ENCODE assay signal across 1 cellular context in the genomic region with DNA sequence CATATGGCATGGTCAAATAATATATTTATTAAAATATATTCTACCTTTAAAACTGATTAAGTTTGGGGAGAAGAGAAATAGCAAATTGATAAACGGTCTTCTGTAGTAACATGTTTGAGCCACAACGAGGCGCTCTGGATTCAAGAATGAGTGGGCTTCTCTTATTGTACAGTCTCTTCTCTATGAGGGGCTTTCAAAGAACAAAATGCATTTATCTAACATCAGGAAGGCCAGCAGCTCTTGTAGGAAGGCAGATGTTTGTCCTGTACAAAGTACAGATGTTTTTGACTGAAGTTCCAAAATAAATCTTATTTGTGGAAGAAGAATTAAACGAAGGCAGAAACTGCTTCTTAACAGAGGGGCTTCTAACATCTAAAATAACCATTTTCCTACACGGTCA.
TF ChIP-seq lines count a peak whose summit lies in the region.

No MANE protein-coding gene starts in this region.

TF ChIP-seq in GM23338, 12 proteins besides CTCF, POLR2A, EP300 and RAD21 (continued from another document):
- TF ChIP-seq, protein P1, sequence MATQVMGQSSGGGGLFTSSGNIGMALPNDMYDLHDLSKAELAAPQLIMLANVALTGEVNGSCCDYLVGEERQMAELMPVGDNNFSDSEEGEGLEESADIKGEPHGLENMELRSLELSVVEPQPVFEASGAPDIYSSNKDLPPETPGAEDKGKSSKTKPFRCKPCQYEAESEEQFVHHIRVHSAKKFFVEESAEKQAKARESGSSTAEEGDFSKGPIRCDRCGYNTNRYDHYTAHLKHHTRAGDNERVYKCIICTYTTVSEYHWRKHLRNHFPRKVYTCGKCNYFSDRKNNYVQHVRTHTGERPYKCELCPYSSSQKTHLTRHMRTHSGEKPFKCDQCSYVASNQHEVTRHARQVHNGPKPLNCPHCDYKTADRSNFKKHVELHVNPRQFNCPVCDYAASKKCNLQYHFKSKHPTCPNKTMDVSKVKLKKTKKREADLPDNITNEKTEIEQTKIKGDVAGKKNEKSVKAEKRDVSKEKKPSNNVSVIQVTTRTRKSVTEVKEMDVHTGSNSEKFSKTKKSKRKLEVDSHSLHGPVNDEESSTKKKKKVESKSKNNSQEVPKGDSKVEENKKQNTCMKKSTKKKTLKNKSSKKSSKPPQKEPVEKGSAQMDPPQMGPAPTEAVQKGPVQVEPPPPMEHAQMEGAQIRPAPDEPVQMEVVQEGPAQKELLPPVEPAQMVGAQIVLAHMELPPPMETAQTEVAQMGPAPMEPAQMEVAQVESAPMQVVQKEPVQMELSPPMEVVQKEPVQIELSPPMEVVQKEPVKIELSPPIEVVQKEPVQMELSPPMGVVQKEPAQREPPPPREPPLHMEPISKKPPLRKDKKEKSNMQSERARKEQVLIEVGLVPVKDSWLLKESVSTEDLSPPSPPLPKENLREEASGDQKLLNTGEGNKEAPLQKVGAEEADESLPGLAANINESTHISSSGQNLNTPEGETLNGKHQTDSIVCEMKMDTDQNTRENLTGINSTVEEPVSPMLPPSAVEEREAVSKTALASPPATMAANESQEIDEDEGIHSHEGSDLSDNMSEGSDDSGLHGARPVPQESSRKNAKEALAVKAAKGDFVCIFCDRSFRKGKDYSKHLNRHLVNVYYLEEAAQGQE (IDR thresholded peaks at IDR 0.05; ENCODE audit: unreplicated experiment): no peak
- TF ChIP-seq, protein P2, sequence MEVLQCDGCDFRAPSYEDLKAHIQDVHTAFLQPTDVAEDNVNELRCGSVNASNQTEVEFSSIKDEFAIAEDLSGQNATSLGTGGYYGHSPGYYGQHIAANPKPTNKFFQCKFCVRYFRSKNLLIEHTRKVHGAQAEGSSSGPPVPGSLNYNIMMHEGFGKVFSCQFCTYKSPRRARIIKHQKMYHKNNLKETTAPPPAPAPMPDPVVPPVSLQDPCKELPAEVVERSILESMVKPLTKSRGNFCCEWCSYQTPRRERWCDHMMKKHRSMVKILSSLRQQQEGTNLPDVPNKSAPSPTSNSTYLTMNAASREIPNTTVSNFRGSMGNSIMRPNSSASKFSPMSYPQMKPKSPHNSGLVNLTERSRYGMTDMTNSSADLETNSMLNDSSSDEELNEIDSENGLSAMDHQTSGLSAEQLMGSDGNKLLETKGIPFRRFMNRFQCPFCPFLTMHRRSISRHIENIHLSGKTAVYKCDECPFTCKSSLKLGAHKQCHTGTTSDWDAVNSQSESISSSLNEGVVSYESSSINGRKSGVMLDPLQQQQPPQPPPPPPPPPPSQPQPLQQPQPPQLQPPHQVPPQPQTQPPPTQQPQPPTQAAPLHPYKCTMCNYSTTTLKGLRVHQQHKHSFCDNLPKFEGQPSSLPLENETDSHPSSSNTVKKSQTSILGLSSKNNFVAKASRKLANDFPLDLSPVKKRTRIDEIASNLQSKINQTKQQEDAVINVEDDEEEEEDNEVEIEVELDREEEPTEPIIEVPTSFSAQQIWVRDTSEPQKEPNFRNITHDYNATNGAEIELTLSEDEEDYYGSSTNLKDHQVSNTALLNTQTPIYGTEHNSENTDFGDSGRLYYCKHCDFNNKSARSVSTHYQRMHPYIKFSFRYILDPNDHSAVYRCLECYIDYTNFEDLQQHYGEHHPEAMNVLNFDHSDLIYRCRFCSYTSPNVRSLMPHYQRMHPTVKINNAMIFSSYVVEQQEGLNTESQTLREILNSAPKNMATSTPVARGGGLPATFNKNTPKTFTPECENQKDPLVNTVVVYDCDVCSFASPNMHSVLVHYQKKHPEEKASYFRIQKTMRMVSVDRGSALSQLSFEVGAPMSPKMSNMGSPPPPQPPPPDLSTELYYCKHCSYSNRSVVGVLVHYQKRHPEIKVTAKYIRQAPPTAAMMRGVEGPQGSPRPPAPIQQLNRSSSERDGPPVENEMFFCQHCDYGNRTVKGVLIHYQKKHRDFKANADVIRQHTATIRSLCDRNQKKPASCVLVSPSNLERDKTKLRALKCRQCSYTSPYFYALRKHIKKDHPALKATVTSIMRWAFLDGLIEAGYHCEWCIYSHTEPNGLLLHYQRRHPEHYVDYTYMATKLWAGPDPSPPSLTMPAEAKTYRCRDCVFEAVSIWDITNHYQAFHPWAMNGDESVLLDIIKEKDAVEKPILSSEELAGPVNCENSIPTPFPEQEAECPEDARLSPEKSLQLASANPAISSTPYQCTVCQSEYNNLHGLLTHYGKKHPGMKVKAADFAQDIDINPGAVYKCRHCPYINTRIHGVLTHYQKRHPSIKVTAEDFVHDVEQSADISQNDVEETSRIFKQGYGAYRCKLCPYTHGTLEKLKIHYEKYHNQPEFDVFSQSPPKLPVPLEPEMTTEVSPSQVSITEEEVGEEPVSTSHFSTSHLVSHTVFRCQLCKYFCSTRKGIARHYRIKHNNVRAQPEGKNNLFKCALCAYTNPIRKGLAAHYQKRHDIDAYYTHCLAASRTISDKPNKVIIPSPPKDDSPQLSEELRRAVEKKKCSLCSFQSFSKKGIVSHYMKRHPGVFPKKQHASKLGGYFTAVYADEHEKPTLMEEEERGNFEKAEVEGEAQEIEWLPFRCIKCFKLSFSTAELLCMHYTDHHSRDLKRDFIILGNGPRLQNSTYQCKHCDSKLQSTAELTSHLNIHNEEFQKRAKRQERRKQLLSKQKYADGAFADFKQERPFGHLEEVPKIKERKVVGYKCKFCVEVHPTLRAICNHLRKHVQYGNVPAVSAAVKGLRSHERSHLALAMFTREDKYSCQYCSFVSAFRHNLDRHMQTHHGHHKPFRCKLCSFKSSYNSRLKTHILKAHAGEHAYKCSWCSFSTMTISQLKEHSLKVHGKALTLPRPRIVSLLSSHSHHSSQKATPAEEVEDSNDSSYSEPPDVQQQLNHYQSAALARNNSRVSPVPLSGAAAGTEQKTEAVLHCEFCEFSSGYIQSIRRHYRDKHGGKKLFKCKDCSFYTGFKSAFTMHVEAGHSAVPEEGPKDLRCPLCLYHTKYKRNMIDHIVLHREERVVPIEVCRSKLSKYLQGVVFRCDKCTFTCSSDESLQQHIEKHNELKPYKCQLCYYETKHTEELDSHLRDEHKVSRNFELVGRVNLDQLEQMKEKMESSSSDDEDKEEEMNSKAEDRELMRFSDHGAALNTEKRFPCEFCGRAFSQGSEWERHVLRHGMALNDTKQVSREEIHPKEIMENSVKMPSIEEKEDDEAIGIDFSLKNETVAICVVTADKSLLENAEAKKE (CRISPR knock-in tag; IDR thresholded peaks at IDR 0.05): no peak
- no peak for TF ChIP-seq EZH2 (IDR thresholded peaks at IDR 0.05; ENCODE audit: low read depth, unreplicated experiment)
- TF ChIP-seq ZNF331 (CRISPR knock-in tag; IDR thresholded peaks at IDR 0.05; ENCODE audit: low read depth): no peak
- TF ChIP-seq EZH2phosphoT487 (IDR thresholded peaks at IDR 0.05; ENCODE audit: unreplicated experiment): no peak
- TF ChIP-seq, protein P3, sequence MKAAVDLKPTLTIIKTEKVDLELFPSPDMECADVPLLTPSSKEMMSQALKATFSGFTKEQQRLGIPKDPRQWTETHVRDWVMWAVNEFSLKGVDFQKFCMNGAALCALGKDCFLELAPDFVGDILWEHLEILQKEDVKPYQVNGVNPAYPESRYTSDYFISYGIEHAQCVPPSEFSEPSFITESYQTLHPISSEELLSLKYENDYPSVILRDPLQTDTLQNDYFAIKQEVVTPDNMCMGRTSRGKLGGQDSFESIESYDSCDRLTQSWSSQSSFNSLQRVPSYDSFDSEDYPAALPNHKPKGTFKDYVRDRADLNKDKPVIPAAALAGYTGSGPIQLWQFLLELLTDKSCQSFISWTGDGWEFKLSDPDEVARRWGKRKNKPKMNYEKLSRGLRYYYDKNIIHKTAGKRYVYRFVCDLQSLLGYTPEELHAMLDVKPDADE (IDR thresholded peaks at IDR 0.05): no peak
- no peak for TF ChIP-seq STAT1 (IDR thresholded peaks at IDR 0.05; ENCODE audit: unreplicated experiment)
- no peak for TF ChIP-seq POLR2AphosphoS5 (IDR thresholded peaks at IDR 0.05; ENCODE audit: low read depth)
TF ChIP-seq in GM23338: peak in this region for 0.
